33 cellular contexts compared by ENCODE assay signal in the genomic region with DNA sequence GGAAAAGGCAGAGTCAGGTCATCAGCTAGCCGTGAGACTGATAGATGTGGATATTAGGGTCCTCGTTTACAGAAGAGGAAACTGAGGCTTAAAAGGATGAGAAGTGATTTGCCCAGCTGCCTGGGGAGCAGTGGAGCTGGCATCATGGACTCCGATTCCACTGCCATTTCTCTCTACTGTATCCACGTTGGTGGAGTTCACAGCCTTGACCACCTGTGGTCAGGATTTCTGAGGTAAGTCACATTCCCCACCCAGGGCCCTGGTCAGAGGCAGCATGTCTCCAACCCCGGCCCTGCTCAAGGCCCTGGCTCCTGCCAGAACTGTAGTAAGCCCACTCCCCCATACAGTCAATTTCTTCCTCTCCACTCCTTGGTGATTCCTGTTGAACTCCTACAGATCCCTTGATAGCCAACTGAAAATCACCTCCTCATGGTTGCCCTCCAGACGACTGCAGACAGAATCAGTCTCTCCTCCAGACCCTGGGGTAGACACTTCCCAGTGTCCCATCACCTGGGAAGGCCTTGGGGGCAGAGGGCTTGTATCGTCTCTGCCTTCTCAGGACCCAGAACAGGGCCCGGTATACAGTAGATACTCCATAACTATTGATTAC.
"Had no signal": no experiment of that assay in that cellular context is flagged by ENCODE, and none has a peak within 500 bp of the region (broad histone marks: within the 10 kb centered on the region; RNA-seq: fewer than 3 reads in every experiment).

No MANE protein-coding gene starts in this region.

- FAIRE-seq: endometrium, frontal cortex, islet of Langerhans, pancreas, small intestine had no signal

- H3K27me3 ChIP-seq: adrenal gland, body of pancreas, colonic mucosa, pancreas, sigmoid colon, uterus had no signal

- H3K4me3 ChIP-seq: adrenal gland, body of pancreas, colonic mucosa, left lung, lower lobe of right lung, pancreas, prostate gland, sigmoid colon, uterus had no signal

- H3K4me1 Mint-ChIP-seq: activated B cell treated with CpG ODN at 0.5 μM for 24 hours; activated naive CD8-positive, alpha-beta T cell treated with anti-CD3 and anti-CD28 coated beads for 36 hours; stimulated activated memory B cell treated with anti-CD40 and anti-IgM and Interleukin-4, amounts not matched to agents 10 μg/mL and 1 μg/mL and 100 μg/mL, for 72 hours; stimulated activated naive CD8-positive, alpha-beta T cell treated with anti-CD3 and anti-CD28 coated beads, Interleukin-15, amount 100 ng/mL, for 72 hours had no signal

- DNase-seq: activated B cell treated with CpG ODN at 0.5 μM for 24 hours; activated CD8-positive, alpha-beta memory T cell treated with anti-CD3 and anti-CD28 coated beads, Interleukin-2, amount 10 ng/mL, durations not matched to agents 7 days and 5 days; activated CD8-positive, alpha-beta T cell treated with anti-CD3 and anti-CD28 coated beads, Interleukin-2, amount 10 ng/mL, durations not matched to agents 7 days and 5 days; activated effector memory CD4-positive, alpha-beta T cell treated with Interleukin-2 at 50 U/mL for 16 hours; activated naive CD4-positive, alpha-beta T cell treated with Interleukin-2 at 50 U/mL for 16 hours; activated naive CD8-positive, alpha-beta T cell treated with anti-CD3 and anti-CD28 coated beads for 36 hours; activated T-cell treated with anti-CD3 and anti-CD28 coated beads, Interleukin-2, amount 50 U/mL, for 72 hours; adrenal gland; aorta; body of pancreas; colonic mucosa; effector CD8-positive, alpha-beta T cell; glutamatergic neuron; lower lobe of right lung; mesendoderm; pancreas; retina; sigmoid colon; small intestine; stimulated activated CD4-positive, alpha-beta T cell treated with anti-CD3 and anti-CD28 coated beads, Interleukin-4, amount 100 ng/mL, for 4 hours; stimulated activated CD8-positive, alpha-beta memory T cell treated with anti-CD3 and anti-CD28 coated beads, Interleukin-4, amount 100 ng/mL, for 48 hours; stimulated activated naive CD8-positive, alpha-beta T cell treated with anti-CD3 and anti-CD28 coated beads, Interleukin-15, amount 100 ng/mL, for 72 hours; substantia nigra; uterus had no signal

- H3K27ac ChIP-seq: adrenal gland, body of pancreas, colonic mucosa, left lung, lower lobe of right lung, pancreas, prostate gland, sigmoid colon, uterus had no signal

- H3K4me1 ChIP-seq: adrenal gland, body of pancreas, colonic mucosa, lower lobe of right lung, pancreas, prostate gland had no signal

- H3K9me3 Mint-ChIP-seq: activated B cell treated with CpG ODN at 0.5 μM for 24 hours; activated naive CD8-positive, alpha-beta T cell treated with anti-CD3 and anti-CD28 coated beads for 36 hours; activated T-cell treated with anti-CD3 and anti-CD28 coated beads, Interleukin-2, amount 50 U/mL, for 72 hours; natural killer cell treated with Interleukin-12 subunit alpha and Interleukin-12 subunit beta and Interleukin-15 and Interleukin-18, amount 100 ng/mL, for 72 hours; stimulated activated memory B cell treated with anti-CD40 and anti-IgM and Interleukin-4, amounts not matched to agents 10 μg/mL and 1 μg/mL and 100 μg/mL, for 72 hours; stimulated activated naive CD8-positive, alpha-beta T cell treated with anti-CD3 and anti-CD28 coated beads, Interleukin-15, amount 100 ng/mL, for 72 hours; T-helper 2 cell treated with Interferon-gamma antibody and Interleukin-4, amounts not matched to agents 5 μg/mL and 100 μg/mL, for 36 hours; type B pancreatic cell had no signal

- H3K36me3 ChIP-seq: adrenal gland, colonic mucosa, left lung, lower lobe of right lung, pancreas, prostate gland, sigmoid colon, uterus had no signal

- ATAC-seq: activated CD8-positive, alpha-beta memory T cell treated with anti-CD3 and anti-CD28 coated beads, Interleukin-2, amount 10 ng/mL, durations not matched to agents 7 days and 5 days; activated CD8-positive, alpha-beta T cell treated with anti-CD3 and anti-CD28 coated beads, Interleukin-2, amount 10 ng/mL, durations not matched to agents 7 days and 5 days; activated T-cell treated with anti-CD3 and anti-CD28 coated beads, Interleukin-2, amount 50 U/mL, for 72 hours; body of pancreas; left lung; natural killer cell treated with Interleukin-12 subunit alpha and Interleukin-12 subunit beta and Interleukin-15 and Interleukin-18, amount 100 ng/mL, for 72 hours; pancreas; stimulated activated memory B cell treated with anti-CD40 and anti-IgM and Interleukin-4, amounts not matched to agents 10 μg/mL and 1 μg/mL and 100 μg/mL, for 72 hours; stimulated activated naive CD8-positive, alpha-beta T cell treated with anti-CD3 and anti-CD28 coated beads, Interleukin-15, amount 100 ng/mL, for 72 hours had no signal

- H3K36me3 Mint-ChIP-seq: activated CD8-positive, alpha-beta memory T cell treated with anti-CD3 and anti-CD28 coated beads, Interleukin-2, amount 10 ng/mL, durations not matched to agents 7 days and 5 days; activated naive CD8-positive, alpha-beta T cell treated with anti-CD3 and anti-CD28 coated beads for 36 hours; natural killer cell treated with Interleukin-12 subunit alpha and Interleukin-12 subunit beta and Interleukin-15 and Interleukin-18, amount 100 ng/mL, for 72 hours; stimulated activated memory B cell treated with anti-CD40 and anti-IgM and Interleukin-4, amounts not matched to agents 10 μg/mL and 1 μg/mL and 100 μg/mL, for 72 hours; type B pancreatic cell had no signal

- H3K27ac Mint-ChIP-seq: activated B cell treated with CpG ODN at 0.5 μM for 24 hours; activated CD8-positive, alpha-beta memory T cell treated with anti-CD3 and anti-CD28 coated beads, Interleukin-2, amount 10 ng/mL, durations not matched to agents 7 days and 5 days; activated CD8-positive, alpha-beta T cell treated with anti-CD3 and anti-CD28 coated beads, Interleukin-2, amount 10 ng/mL, durations not matched to agents 7 days and 5 days; activated naive CD8-positive, alpha-beta T cell treated with anti-CD3 and anti-CD28 coated beads for 36 hours; activated T-cell treated with anti-CD3 and anti-CD28 coated beads, Interleukin-2, amount 50 U/mL, for 72 hours; natural killer cell treated with Interleukin-12 subunit alpha and Interleukin-12 subunit beta and Interleukin-15 and Interleukin-18, amount 100 ng/mL, for 72 hours; stimulated activated memory B cell treated with anti-CD40 and anti-IgM and Interleukin-4, amounts not matched to agents 10 μg/mL and 1 μg/mL and 100 μg/mL, for 72 hours; stimulated activated naive CD8-positive, alpha-beta T cell treated with anti-CD3 and anti-CD28 coated beads, Interleukin-15, amount 100 ng/mL, for 72 hours; T-helper 2 cell treated with Interferon-gamma antibody and Interleukin-4, amounts not matched to agents 5 μg/mL and 100 μg/mL, for 36 hours; type B pancreatic cell had no signal

- H3K9me3 ChIP-seq: adrenal gland, body of pancreas, colonic mucosa, left lung, lower lobe of right lung, pancreas, prostate gland, sigmoid colon, uterus had no signal

- H3K4me3 Mint-ChIP-seq: activated B cell treated with CpG ODN at 0.5 μM for 24 hours; activated CD8-positive, alpha-beta memory T cell treated with anti-CD3 and anti-CD28 coated beads, Interleukin-2, amount 10 ng/mL, durations not matched to agents 7 days and 5 days; activated CD8-positive, alpha-beta T cell treated with anti-CD3 and anti-CD28 coated beads, Interleukin-2, amount 10 ng/mL, durations not matched to agents 7 days and 5 days; activated naive CD8-positive, alpha-beta T cell treated with anti-CD3 and anti-CD28 coated beads for 36 hours; activated T-cell treated with anti-CD3 and anti-CD28 coated beads, Interleukin-2, amount 50 U/mL, for 72 hours; natural killer cell treated with Interleukin-12 subunit alpha and Interleukin-12 subunit beta and Interleukin-15 and Interleukin-18, amount 100 ng/mL, for 72 hours; stimulated activated memory B cell treated with anti-CD40 and anti-IgM and Interleukin-4, amounts not matched to agents 10 μg/mL and 1 μg/mL and 100 μg/mL, for 72 hours; stimulated activated naive CD8-positive, alpha-beta T cell treated with anti-CD3 and anti-CD28 coated beads, Interleukin-15, amount 100 ng/mL, for 72 hours; T-helper 2 cell treated with Interferon-gamma antibody and Interleukin-4, amounts not matched to agents 5 μg/mL and 100 μg/mL, for 36 hours; type B pancreatic cell had no signal

- H3K27me3 Mint-ChIP-seq: activated naive CD8-positive, alpha-beta T cell treated with anti-CD3 and anti-CD28 coated beads for 36 hours; stimulated activated naive CD8-positive, alpha-beta T cell treated with anti-CD3 and anti-CD28 coated beads, Interleukin-15, amount 100 ng/mL, for 72 hours had no signal
